ENCODE assay signal across 8 cellular contexts in genomic region chr3:32902887-32903371, GRCh38. TPM values are rescaled to one million over a fixed set of nuclear protein-coding genes. Genes with fewer than 3 reads are reported as not detected.
DNase-seq lines count a peak whose midpoint lies in the region; ATAC-seq, FAIRE-seq and TF ChIP-seq lines count a peak whose summit lies in the region.
"Not testable (repeated sequence)": the region's sequence is repeated elsewhere in the genome, so short reads cannot be mapped to it uniquely, and the experiment has no call there.

No MANE protein-coding gene starts in this region.

- CTCF ChIA-PET in RWPE1 (lab: Yijun Ruan, JAX) = interaction anchor here (0.6 kb wide), 1 partner anchor 9 kb away, joined by 3 read pairs; no protein-coding TSS in a partner anchor

- no CpG with 5 or more reads among the region's 31 CpGs for WGBS in trophoblast cell (ENCODE audit: extremely low coverage, insufficient coverage, insufficient read length)

- not testable (repeated sequence) for H3K4me1 ChIP-seq in iPS-20b (ENCODE audit: insufficient read depth, low read length); trophoblast cell (ENCODE audit: control insufficient read depth in 1 of 2, insufficient read depth in 2 of 2, low read length in 2 of 2)

- not testable (repeated sequence) for H2BK12ac ChIP-seq in trophoblast cell (ENCODE audit: low read length)

- DNase-seq in Daoy (ENCODE audit: low read depth) (peak; percentile 18), trophoblast cell (peak; percentile 16 to 44)
- not testable (repeated sequence) for DNase-seq in RWPE1 (ENCODE audit: low spot score); bronchial epithelial cell (ENCODE audit: low read depth)
- DNase-seq in activated CD8-positive, alpha-beta memory T cell treated with anti-CD3 and anti-CD28 coated beads, Interleukin-2, amount 50 U/mL, for 24 hours (ENCODE audit: extremely low read depth) = peak; percentile 10
- DNase-seq in stimulated activated naive CD4-positive, alpha-beta T cell (lab: John Stamatoyannopoulos, UW) = peak in 4 of 6 experiments; percentile 2 to 10 (median 6)

- not testable (repeated sequence) for FAIRE-seq in bronchial epithelial cell (lab: Jason Lieb, UNC)

- not testable (repeated sequence) for H4K8ac ChIP-seq in trophoblast cell (ENCODE audit: low read depth, low read length)

- H3K4me3 ChIP-seq in bronchial epithelial cell (ENCODE audit: low read depth, low read length) (peak overlapping the region; percentile 23), iPS-20b (ENCODE audit: low read length) (peak overlapping the region; percentile 39; the same call in 1 of the 2 replicates), trophoblast cell (ENCODE audit: low read depth, low read length) (peak overlapping the region; percentile 53)

- H3K27ac ChIP-seq in RWPE1 = peak overlapping the region; percentile 9; the same call in 1 of the 2 replicates
- H3K27ac ChIP-seq in iPS-20b (ENCODE audit: low read length); trophoblast cell (ENCODE audit: low read depth, low read length): not testable (repeated sequence)

- not testable (repeated sequence) for H3K23ac ChIP-seq in trophoblast cell (ENCODE audit: low read length)

- H4K91ac ChIP-seq in trophoblast cell (ENCODE audit: low read depth, low read length) = not testable (repeated sequence)

- H3K9ac ChIP-seq in iPS-20b (ENCODE audit: low read depth, low read length); trophoblast cell (ENCODE audit: low read length): not testable (repeated sequence)

- not testable (repeated sequence) for H3K9me3 ChIP-seq in iPS-20b (ENCODE audit: insufficient read depth, low read depth, low read length); trophoblast cell (ENCODE audit: insufficient read depth, low read depth, low read length)

- not testable (repeated sequence) for H2AFZ ChIP-seq in trophoblast cell (ENCODE audit: insufficient read depth, low read length, poor library complexity)

- H3K14ac ChIP-seq in trophoblast cell (ENCODE audit: low read length) = not testable (repeated sequence)

- not testable (repeated sequence) for H2BK120ac ChIP-seq in trophoblast cell (ENCODE audit: insufficient read depth, low read length, poor library complexity)

- peak overlapping the region; percentile 53 for H3K4me2 ChIP-seq in trophoblast cell (ENCODE audit: low read length)

- H3K4ac ChIP-seq in trophoblast cell (ENCODE audit: low read depth, low read length) = not testable (repeated sequence)

- POLR2A ChIA-PET in RWPE1 (lab: Yijun Ruan, JAX; ENCODE audit: low non-redundant PET) = not testable (repeated sequence)

- H3K27me3 ChIP-seq in bronchial epithelial cell (ENCODE audit: control insufficient read depth, insufficient read depth, low read length); iPS-20b (ENCODE audit: insufficient read depth, low read length); trophoblast cell (ENCODE audit: insufficient read depth, low read length): not testable (repeated sequence)

- not testable (repeated sequence) for H3K36me3 ChIP-seq in bronchial epithelial cell (ENCODE audit: control insufficient read depth, insufficient read depth, low read length); trophoblast cell (ENCODE audit: control insufficient read depth in 1 of 2, insufficient read depth in 2 of 2, low read length in 2 of 2)
- peaks cover 14% of the 10 kb centered on the region for H3K36me3 ChIP-seq in iPS-20b (ENCODE audit: insufficient read depth, low read depth, low read length)

- H4K12ac ChIP-seq in trophoblast cell (ENCODE audit: low read depth, low read length) = not testable (repeated sequence)

- peak; percentile 70 for TF ChIP-seq CTCF in RWPE1 (conservative IDR thresholded peaks at IDR 0.05; ENCODE audit: low read depth)
- peak; percentile 34 for TF ChIP-seq CTCF in bronchial epithelial cell (IDR thresholded peaks at IDR 0.05; ENCODE audit: insufficient read depth, low read length, severe bottlenecking)

- not testable (repeated sequence) for H2BK5ac ChIP-seq in trophoblast cell (ENCODE audit: low read depth, low read length, poor library complexity)

- ATAC-seq in HG02973 (IDR thresholded peaks at IDR 0.05; ENCODE audit: unreplicated experiment) = peak; percentile 66

- H3K18ac ChIP-seq in trophoblast cell (ENCODE audit: low read length) = not testable (repeated sequence)

- H2AK5ac ChIP-seq in trophoblast cell (ENCODE audit: low read length) = not testable (repeated sequence)

- H3K79me1 ChIP-seq in trophoblast cell (ENCODE audit: low read length) = not testable (repeated sequence)

- H3K79me2 ChIP-seq in trophoblast cell (ENCODE audit: control insufficient read depth, insufficient read depth, low read length, poor library complexity) = not testable (repeated sequence)

RNA-seq across cellular contexts. Expression of gene CCR4, which starts 48.5 kb away (rescaled TPM):
- not detected in 2 replicates for total RNA-seq in Daoy (2014; rRNA removed; shearing (Covaris generic))
- total RNA-seq in bronchial epithelial cell = not detected in 2 replicates
- 0.01 and 0.06 TPM in 2 replicates for polyA plus RNA-seq in trophoblast cell (2013)
